In the genomic region with DNA sequence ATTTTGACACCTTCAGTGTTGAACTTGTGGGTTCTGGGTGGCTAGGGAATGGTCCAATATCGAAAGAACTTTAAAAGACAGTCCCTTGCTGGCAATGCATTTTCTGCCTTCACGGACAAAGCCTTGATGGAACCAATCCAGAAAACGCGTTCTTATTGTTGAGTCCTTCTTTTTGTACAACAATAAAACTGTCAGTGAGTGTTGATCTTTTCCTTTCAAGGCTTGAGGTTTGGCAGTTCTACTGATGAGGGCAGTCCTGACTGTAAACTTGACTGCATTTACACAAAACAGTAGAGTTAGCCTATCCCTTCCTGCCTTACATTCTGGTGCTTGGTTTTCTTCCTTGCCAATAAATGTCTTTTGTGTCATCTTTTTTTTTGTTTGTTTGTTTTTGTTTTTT, we compare ENCODE assay signal across 14 cellular contexts. TPM values are rescaled to one million over a fixed set of nuclear protein-coding genes. Genes with fewer than 3 reads are reported as not detected.
DNase-seq lines count a peak whose midpoint lies in the region.
"Had no signal": no experiment of that assay in that cellular context is flagged by ENCODE, and none has a peak within 500 bp of the region (broad histone marks: within the 10 kb centered on the region; RNA-seq: fewer than 3 reads in every experiment).

No MANE protein-coding gene starts in this region.

- H3K4me1 Mint-ChIP-seq in activated T-cell treated with anti-CD3 and anti-CD28 coated beads, Interleukin-2, amount 50 U/mL, for 24 hours (ENCODE audit: low read depth) = no peaks in the 10 kb centered on the region

- no peak overlapping the region for H3K27ac Mint-ChIP-seq in activated T-cell treated with anti-CD3 and anti-CD28 coated beads, Interleukin-2, amount 50 U/mL, for 24 hours
- H3K27ac Mint-ChIP-seq: CD14-positive monocyte; CD8-positive, alpha-beta T cell; HFFc6 had no signal

- DNase-seq in COR-L47 (lab: John Stamatoyannopoulos, UW) (peak; percentile 5), astrocyte of the hippocampus (ENCODE audit: low read depth, low spot score) (peak; percentile 7), left kidney (ENCODE audit: low read depth, low spot score) (peak; percentile 2), renal cortical epithelial cell (ENCODE audit: low read depth) (peak; percentile 50), NCI-H446 treated with DMSO at 0.1 percent for 48 hours (lab: John Stamatoyannopoulos, UW) (no peak)
- DNase-seq in activated CD4-positive, alpha-beta T cell treated with anti-CD3 and anti-CD28 coated beads for 1 hour = no peak
- no peak for DNase-seq in activated T-cell treated with anti-CD3 and anti-CD28 coated beads, Interleukin-2, amount 50 U/mL, for 24 hours
- DNase-seq: Caco-2; CD8-positive, alpha-beta T cell; GF-D8; HCEC 1CT; HFFc6 had no signal

- H3K4me3 Mint-ChIP-seq in activated T-cell treated with anti-CD3 and anti-CD28 coated beads, Interleukin-2, amount 50 U/mL, for 24 hours = no peak overlapping the region
- H3K4me3 Mint-ChIP-seq: CD14-positive monocyte; CD8-positive, alpha-beta T cell; HFFc6 had no signal

- peaks cover 31% of the 10 kb centered on the region for H3K27me3 Mint-ChIP-seq in activated T-cell treated with anti-CD3 and anti-CD28 coated beads, Interleukin-2, amount 50 U/mL, for 24 hours

- H3K36me3 Mint-ChIP-seq in activated T-cell treated with anti-CD3 and anti-CD28 coated beads, Interleukin-2, amount 50 U/mL, for 24 hours (ENCODE audit: low read depth) = no peaks in the 10 kb centered on the region
- H3K36me3 Mint-ChIP-seq: CD14-positive monocyte; CD8-positive, alpha-beta T cell had no signal

- H3K9me3 Mint-ChIP-seq in activated T-cell treated with anti-CD3 and anti-CD28 coated beads, Interleukin-2, amount 50 U/mL, for 24 hours = no peaks in the 10 kb centered on the region
- H3K9me3 Mint-ChIP-seq: CD14-positive monocyte; CD8-positive, alpha-beta T cell had no signal

RNA-seq across cellular contexts. Expression of gene UGT1A7, which starts 2.5 kb away (rescaled TPM):
- 0.69 and 2.8 TPM in 2 replicates for total RNA-seq in renal cortical epithelial cell
- total RNA-seq: CD8-positive, alpha-beta T cell; H1; HFFc6 had no signal

RNA-seq across cellular contexts. Expression of gene UGT1A9, which starts 7.5 kb away (rescaled TPM):
- total RNA-seq in renal cortical epithelial cell = 37.2 and 110 TPM in 2 replicates
- total RNA-seq: CD8-positive, alpha-beta T cell; H1; HFFc6 had no signal

RNA-seq across cellular contexts. Expression of gene UGT1A6, which starts 13.5 kb away (rescaled TPM):
- total RNA-seq in renal cortical epithelial cell = 206 and 675 TPM in 2 replicates
- total RNA-seq: CD8-positive, alpha-beta T cell; H1; HFFc6 had no signal

RNA-seq across cellular contexts. Expression of gene UGT1A5, which starts 33.5 kb away (rescaled TPM):
- total RNA-seq in renal cortical epithelial cell = 0.35 and 3.8 TPM in 2 replicates
- total RNA-seq: CD8-positive, alpha-beta T cell; H1; HFFc6 had no signal

RNA-seq across cellular contexts. Expression of gene UGT1A4, which starts 39.4 kb away (rescaled TPM):
- 1.2 and 3.8 TPM in 2 replicates for total RNA-seq in renal cortical epithelial cell
- total RNA-seq: CD8-positive, alpha-beta T cell; H1; HFFc6 had no signal

Comparison
In these comparisons a context has a peak if more than half of its experiments do, and no peak if none do; other contexts are left out.
1. DNase-seq: peak in COR-L47 (single experiment), astrocyte of the hippocampus (single experiment), left kidney (single experiment) and renal cortical epithelial cell (single experiment); none in NCI-H446 treated with DMSO at 0.1 percent for 48 hours (single experiment), activated CD4-positive, alpha-beta T cell treated with anti-CD3 and anti-CD28 coated beads for 1 hour (single experiment) and activated T-cell treated with anti-CD3 and anti-CD28 coated beads, Interleukin-2, amount 50 U/mL, for 24 hours (single experiment).